Comparison of ENCODE assay signal across 9 cellular contexts in the genomic region with DNA sequence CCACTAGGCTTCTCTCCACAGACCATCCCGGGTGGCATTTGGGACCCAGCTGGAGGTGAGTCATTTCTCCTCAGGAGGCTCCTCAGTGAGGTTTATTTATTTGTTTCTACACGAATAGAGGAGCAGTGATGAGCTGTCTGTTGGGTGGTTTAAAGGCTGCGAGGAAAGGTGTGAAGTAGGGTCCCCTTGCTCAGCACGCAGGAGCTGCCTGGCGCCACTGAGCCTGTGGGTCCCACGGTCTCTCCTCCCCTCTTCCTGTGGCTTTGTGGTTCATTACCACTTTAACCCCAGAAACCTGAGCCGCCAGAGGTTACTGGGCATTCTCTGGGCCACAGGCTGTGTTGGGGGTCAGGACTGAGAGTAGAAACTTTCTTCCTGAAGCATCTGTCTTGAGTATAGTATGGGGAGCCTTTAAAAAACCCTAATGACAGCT. TPM values are rescaled to one million over a fixed set of nuclear protein-coding genes. Genes with fewer than 3 reads are reported as not detected.
A peak's percentile ranks its signal among the peaks of the same experiment; 100 is the strongest.
DNase-seq lines count a peak whose midpoint lies in the region; ATAC-seq and TF ChIP-seq lines count a peak whose summit lies in the region.
"Had no signal": no experiment of that assay in that cellular context is flagged by ENCODE, and none has a peak within 500 bp of the region (broad histone marks: within the 10 kb centered on the region; RNA-seq: fewer than 3 reads in every experiment).

No MANE protein-coding gene starts in this region.

- TF ChIP-seq POLR2A in gastroesophageal sphincter (IDR thresholded peaks at IDR 0.05) (no peak), right lobe of liver (IDR thresholded peaks at IDR 0.05) (no peak)

- peak; percentile 86 for DNase-seq in Daoy (ENCODE audit: low read depth)
- DNase-seq in SW480 (ENCODE audit: low spot score), result peak; percentile 42
- no peak for DNase-seq in right lobe of liver
- DNase-seq in coronary artery (ENCODE audit: low spot score), result no peak
- DNase-seq in NCI-H1436 treated with DMSO at 0.1 percent for 48 hours (lab: John Stamatoyannopoulos, UW), result no peak

- intact Hi-C loops in right lobe of liver (cut with DNase I), result no loop called here

- peak overlapping the region; percentile 77 to 97 (median 88) for H3K27ac ChIP-seq in gastroesophageal sphincter
- H3K27ac ChIP-seq in right lobe of liver, result no peak overlapping the region
- H3K27ac ChIP-seq in coronary artery, result no peak overlapping the region
- H3K27ac ChIP-seq: cardiac muscle cell had no signal

- no peak overlapping the region for H3K4me3 ChIP-seq in gastroesophageal sphincter
- no peak overlapping the region for H3K4me3 ChIP-seq in right lobe of liver
- no peak overlapping the region for H3K4me3 ChIP-seq in coronary artery
- H3K4me3 ChIP-seq: cardiac muscle cell had no signal

- TF ChIP-seq CTCF in gastroesophageal sphincter (IDR thresholded peaks at IDR 0.05) (no peak), right lobe of liver (IDR thresholded peaks at IDR 0.05) (no peak), coronary artery (IDR thresholded peaks at IDR 0.05) (no peak)

- TF ChIP-seq EP300 in gastroesophageal sphincter (IDR thresholded peaks at IDR 0.05), result no peak

- 64% methylated on average over 4 of the region's 7 CpGs; no CpG with 5 or more reads in 1 of the 2 donors for WGBS in gastroesophageal sphincter (ENCODE audit: low coverage in 1 of 2), 2 donors
- WGBS in right lobe of liver (ENCODE audit: insufficient coverage, low coverage, low lambda C conversion rate, missing lambda C conversion rate), result 71% methylated on average over 6 of the region's 7 CpGs

- H3K36me3 ChIP-seq in gastroesophageal sphincter (peaks cover 0 to 66% of the 10 kb centered on the region in 2 donors), right lobe of liver (peaks cover 0 to 93% (median 52%) of the 10 kb centered on the region in 4 donors)
- H3K36me3 ChIP-seq: cardiac muscle cell had no signal

- ATAC-seq in GM21529 (IDR thresholded peaks at IDR 0.05; ENCODE audit: unreplicated experiment) (peak; percentile 66), gastroesophageal sphincter (no peak), GM21526 (IDR thresholded peaks at IDR 0.05; ENCODE audit: low FRiP score, unreplicated experiment) (no peak), right lobe of liver (no peak)

- H3K9me3 ChIP-seq in gastroesophageal sphincter, result no peaks in the 10 kb centered on the region
- no peaks in the 10 kb centered on the region for H3K9me3 ChIP-seq in right lobe of liver

- H3K27me3 ChIP-seq in gastroesophageal sphincter, result no peaks in the 10 kb centered on the region
- H3K27me3 ChIP-seq in right lobe of liver, result no peaks in the 10 kb centered on the region
- H3K27me3 ChIP-seq: cardiac muscle cell had no signal

- peaks cover 0 to 84% (median 37%) of the 10 kb centered on the region in 3 donors for H3K4me1 ChIP-seq in gastroesophageal sphincter
- H3K4me1 ChIP-seq in right lobe of liver, result peaks cover 0 to 31% (median 0%) of the 10 kb centered on the region in 4 donors

RNA-seq across cellular contexts. Expression of a gene that starts 39.9 kb away (rescaled TPM):
- total RNA-seq in Daoy (2014; rRNA removed; shearing (Covaris generic)), result 0.80 and 6.4 TPM in 2 replicates
- 10 to 100 TPM; 44.7 to 59.4 (median 55.5) TPM for total RNA-seq in gastroesophageal sphincter
- total RNA-seq in right lobe of liver, result 100 to 1,000 TPM in 2 of 6 experiments, 10 to 100 TPM in 4; 32.2 to 145 (median 68.2) TPM

RNA-seq across cellular contexts. Expression of a gene that starts 57.0 kb away (rescaled TPM):
- total RNA-seq in Daoy (2014; rRNA removed; shearing (Covaris generic)), result not detected in 2 replicates
- 1 to 10 TPM; 1.4 to 3.3 (median 2.8) TPM for total RNA-seq in gastroesophageal sphincter
- total RNA-seq in right lobe of liver, result 1 to 10 TPM in 5 of 6 experiments, under 1 TPM in 1; 0.92 to 2.2 (median 1.4) TPM

RNA-seq across cellular contexts. Expression of a gene that starts 57.2 kb away (rescaled TPM):
- total RNA-seq in Daoy (2014; rRNA removed; shearing (Covaris generic)), result 0.06 and 0.11 TPM in 2 replicates
- total RNA-seq in gastroesophageal sphincter (10 to 100 TPM in 3 of 4 donors, 1 to 10 TPM in 1; 7.2 to 13.9 (median 11.7) TPM), right lobe of liver (1 to 10 TPM; 4.0 to 5.6 (median 4.7) TPM)

Comparison
In these comparisons a context has a peak if more than half of its experiments do, and no peak if none do; other contexts are left out.
1. DNase-seq: peak in Daoy (single experiment) and SW480 (single experiment); none in right lobe of liver (0 of 3), coronary artery (single experiment) and NCI-H1436 treated with DMSO at 0.1 percent for 48 hours (single experiment).
2. H3K27ac ChIP-seq: peak in gastroesophageal sphincter (4 of 4); none in right lobe of liver (0 of 3) and coronary artery (0 of 2).